ENCODE assay signal across 17 cellular contexts in the genomic region with DNA sequence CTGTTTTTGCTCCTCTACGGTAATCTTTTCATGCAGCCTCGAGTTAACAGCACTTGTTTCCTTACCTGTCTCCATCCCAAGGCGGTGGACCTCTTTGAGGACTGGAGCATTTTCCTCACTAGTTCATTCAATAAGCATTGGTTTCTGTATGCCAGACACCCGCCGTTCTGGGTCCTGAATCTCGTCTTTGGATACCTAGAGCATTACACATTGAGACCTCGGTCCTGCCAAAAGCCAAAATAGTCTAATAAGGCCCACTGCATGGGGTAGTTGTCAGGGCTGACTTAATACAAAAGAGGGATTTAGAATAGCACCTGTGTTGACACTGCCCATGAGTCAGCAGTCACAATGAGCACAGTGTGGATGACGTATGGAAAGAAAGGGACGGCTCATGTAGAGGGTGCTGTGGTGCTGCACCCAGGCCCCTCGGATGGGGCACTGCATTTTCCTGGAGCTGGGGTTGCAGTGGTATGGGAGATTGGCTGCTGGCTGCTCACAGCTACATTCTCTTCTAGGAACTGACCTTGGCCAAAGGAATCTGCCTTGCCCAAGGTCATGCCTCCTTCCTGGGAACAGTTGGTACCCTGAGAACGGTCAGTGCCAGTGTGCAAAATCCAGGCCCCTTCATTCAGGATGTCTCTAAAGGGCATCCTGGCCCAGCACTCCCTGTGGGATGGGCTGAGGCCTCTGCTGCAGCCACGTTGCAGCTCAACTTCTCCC.
DNase-seq lines count a peak whose midpoint lies in the region; ATAC-seq, FAIRE-seq and TF ChIP-seq lines count a peak whose summit lies in the region.
"Had no signal": no experiment of that assay in that cellular context is flagged by ENCODE, and none has a peak within 500 bp of the region (broad histone marks: within the 10 kb centered on the region; RNA-seq: fewer than 3 reads in every experiment).

No MANE protein-coding gene starts in this region.

- DNase-seq in A549 (ENCODE audit: low read depth in 1 of 2, low spot score in 1 of 2) (peak in 1 of 2 experiments; percentile 25), H9 (no peak), NCI-H774 (lab: John Stamatoyannopoulos, UW) (peak; percentile 82), epithelial cell of esophagus (ENCODE audit: low read depth) (peak; percentile 80), sciatic nerve (ENCODE audit: low spot score) (no peak), occipital lobe (lab: John Stamatoyannopoulos, UW) (no peak)
- no peak for DNase-seq in activated CD4-positive, alpha-beta T cell treated with anti-CD3 and anti-CD28 coated beads, Interleukin-2, amount 50 U/mL, for 4 hours
- DNase-seq: AML-193, GDM1, islet precursor cell, naive B cell, NCI-H2171, sigmoid colon had no signal

- ATAC-seq in A549 = peak; percentile 64 to 73
- ATAC-seq in HG02798 (IDR thresholded peaks at IDR 0.05; ENCODE audit: poor library complexity, unreplicated experiment) = no peak
- no peak for ATAC-seq in sciatic nerve

- no peak for TF ChIP-seq EP300 in A549 (IDR thresholded peaks at IDR 0.05)

- H2BK12ac ChIP-seq in H9 (ENCODE audit: insufficient read length, low read depth, low read length) = no peak overlapping the region

- H3K79me1 ChIP-seq in H9 (ENCODE audit: insufficient read depth, low read depth, low read length, poor library complexity, severe bottlenecking) = no peaks in the 10 kb centered on the region

- no peak overlapping the region for H4K8ac ChIP-seq in H9 (replicated peaks; ENCODE audit: insufficient read length, low read depth, low read length)

- no peak overlapping the region for H2AFZ ChIP-seq in H9 (ENCODE audit: low read length)

- peak overlapping the region; percentile 31; the same call in 1 of the 3 replicates for H3K4me2 ChIP-seq in A549
- no peak overlapping the region for H3K4me2 ChIP-seq in H9 (ENCODE audit: insufficient read depth, insufficient read length, low read length)

- peak overlapping the region in 2 of 3 experiments; percentile 2 to 6; a peak in 2 of 7 replicates for H3K27ac Mint-ChIP-seq in H9
- H3K27ac Mint-ChIP-seq: activated naive CD8-positive, alpha-beta T cell; IgD-negative memory B cell had no signal

- H3K4ac ChIP-seq in H9 (ENCODE audit: low read depth, low read length) = no peak overlapping the region

- no peaks in the 10 kb centered on the region for H3K23me2 ChIP-seq in H9 (ENCODE audit: insufficient read length, low read depth, low read length, poor library complexity, severe bottlenecking)

- H3K4me3 ChIP-seq in A549 (no peak overlapping the region), epithelial cell of esophagus (ENCODE audit: low read length) (no peak overlapping the region)
- H3K4me3 ChIP-seq: sigmoid colon had no signal

- CTCF ChIA-PET in A549 (lab: Yijun Ruan, JAX) = no interaction called here

- FAIRE-seq in A549 (lab: Jason Lieb, UNC) = no peak
- FAIRE-seq: GM18507 had no signal

- H3K4me1 ChIP-seq in A549 = peaks cover 6% of the 10 kb centered on the region; the same call in 2 of the 3 replicates
- peaks cover 5% of the 10 kb centered on the region; the same call in 1 of the 2 replicates for H3K4me1 ChIP-seq in H9 (ENCODE audit: insufficient read depth, low read length)
- H3K4me1 ChIP-seq: sigmoid colon had no signal

- no peak overlapping the region for H2BK5ac ChIP-seq in H9 (ENCODE audit: insufficient read length, low read length)

- no peak overlapping the region for H3K23ac ChIP-seq in H9 (ENCODE audit: insufficient read length, low read depth, low read length)

- H3K27ac ChIP-seq in A549 (no peak overlapping the region), H9 (ENCODE audit: insufficient read length, low read depth, low read length) (no peak overlapping the region)
- H3K27ac ChIP-seq: sigmoid colon had no signal

- no peak overlapping the region for H3T11ph ChIP-seq in H9 (ENCODE audit: low read length)

- H3K9me3 ChIP-seq in A549 (no peaks in the 10 kb centered on the region), H9 (ENCODE audit: control insufficient read depth, low read depth, low read length) (no peaks in the 10 kb centered on the region)
- H3K9me3 ChIP-seq: sigmoid colon had no signal

- no peak for TF ChIP-seq RAD21 in A549 (conservative IDR thresholded peaks at IDR 0.05 in 1 of 2, IDR thresholded peaks at IDR 0.05 in 1 of 2)

- no peaks in the 10 kb centered on the region for H3K79me2 ChIP-seq in H9 (ENCODE audit: insufficient read depth, low read length)

- H3K9me3 Mint-ChIP-seq in H9 = no peaks in the 10 kb centered on the region
- H3K9me3 Mint-ChIP-seq: IgD-negative memory B cell had no signal

- H3K9ac ChIP-seq in H9 (ENCODE audit: extremely low read depth, insufficient read length, low read length) = no peak overlapping the region

- TF ChIP-seq POLR2A in A549 (IDR thresholded peaks at IDR 0.05; ENCODE audit: low read length) = no peak

- intact Hi-C loops in sciatic nerve (cut with DNase I) = no loop called here

- no peak for TF ChIP-seq CTCF in A549 (IDR thresholded peaks at IDR 0.05)
- TF ChIP-seq CTCF in H9 (conservative IDR thresholded peaks at IDR 0.05) = no peak
- TF ChIP-seq CTCF in epithelial cell of esophagus (IDR thresholded peaks at IDR 0.05; ENCODE audit: insufficient read depth, low read depth, low read length, missing control alignments) = no peak

- H3K27me3 Mint-ChIP-seq in H9 (ENCODE audit: low read depth) = peaks cover 7% of the 10 kb centered on the region

- no peak overlapping the region for H4K91ac ChIP-seq in H9 (ENCODE audit: insufficient read length, low read depth, low read length)

- H3K4me1 Mint-ChIP-seq in H9 = peaks cover 49% of the 10 kb centered on the region in 2 experiments
- H3K4me1 Mint-ChIP-seq: IgD-negative memory B cell, naive B cell had no signal

- H4K20me1 ChIP-seq in H9 (ENCODE audit: control insufficient read depth, insufficient read depth, insufficient read length) = no peaks in the 10 kb centered on the region

- no peak overlapping the region for H2AK5ac ChIP-seq in H9 (ENCODE audit: insufficient read length, low read length)

- H2BK20ac ChIP-seq in H9 (ENCODE audit: low read depth, low read length, poor library complexity, severe bottlenecking) = no peak overlapping the region

- no peak overlapping the region; the same call in 1 of the 2 replicates for H3K14ac ChIP-seq in H9 (ENCODE audit: insufficient read depth, low read length)

- no peak overlapping the region for H4K5ac ChIP-seq in H9 (ENCODE audit: insufficient read length, low read depth, low read length)

- H2BK15ac ChIP-seq in H9 (ENCODE audit: low read depth, low read length) = no peak overlapping the region

- H3K36me3 Mint-ChIP-seq in H9 (ENCODE audit: insufficient read depth in 1 of 3, low read depth in 3 of 3) = peaks cover 0 to 2% (median 0%) of the 10 kb centered on the region in 3 experiments; a peak in 1 of 7 replicates
- H3K36me3 Mint-ChIP-seq: activated naive CD8-positive, alpha-beta T cell; IgD-negative memory B cell had no signal

- no peak overlapping the region for H3K18ac ChIP-seq in H9 (ENCODE audit: insufficient read length, low read depth, low read length)

- 48% methylated on average over 12 of the region's 12 CpGs for WGBS in A549 (ENCODE audit: missing lambda C conversion rate)
- WGBS in H9 (ENCODE audit: extremely low coverage, insufficient read length, low lambda C conversion rate) = no CpG with 5 or more reads among the region's 12 CpGs

- H3K27me3 ChIP-seq in H9 (ENCODE audit: insufficient read depth, low read length) = no peaks in the 10 kb centered on the region
- H3K27me3 ChIP-seq: sigmoid colon had no signal

- no peak overlapping the region for H2BK120ac ChIP-seq in H9 (ENCODE audit: low read depth, low read length, poor library complexity, severe bottlenecking)

- no peak overlapping the region for H3K4me3 Mint-ChIP-seq in H9
- H3K4me3 Mint-ChIP-seq: activated naive CD8-positive, alpha-beta T cell; IgD-negative memory B cell had no signal

- POLR2A ChIA-PET in A549 (lab: Yijun Ruan, JAX) = no interaction called here

- H3K56ac ChIP-seq in H9 (ENCODE audit: insufficient read length, low read depth, low read length) = no peak overlapping the region

TF ChIP-seq in A549, 52 proteins besides CTCF, POLR2A, EP300 and RAD21:
- TF ChIP-seq ZFP36 (IDR thresholded peaks at IDR 0.05; ENCODE audit: borderline replicate concordance, partially characterized antibody) (no peak), FOSL2 (IDR thresholded peaks at IDR 0.05) (no peak), FOSL2 (CRISPR knock-in tag; IDR thresholded peaks at IDR 0.05) (peak; percentile 20; the same call in 1 of the 2 replicates)

Comparison
In these comparisons a context has a peak if more than half of its experiments do, and no peak if none do; other contexts are left out.
1. ATAC-seq: peak in A549 (2 of 2); none in HG02798 (single experiment) and sciatic nerve (single experiment).
2. DNase-seq: peak in NCI-H774 (single experiment) and epithelial cell of esophagus (single experiment); none in H9 (single experiment), sciatic nerve (single experiment), activated CD4-positive, alpha-beta T cell treated with anti-CD3 and anti-CD28 coated beads, Interleukin-2, amount 50 U/mL, for 4 hours (0 of 2) and occipital lobe (single experiment).